14 cellular contexts compared by ENCODE assay signal in genomic region chr5:157390924-157391297, GRCh38.
A peak's percentile ranks its signal among the peaks of the same experiment; 100 is the strongest.
DNase-seq lines count a peak whose midpoint lies in the region; ATAC-seq and TF ChIP-seq lines count a peak whose summit lies in the region.
"Had no signal": no experiment of that assay in that cellular context is flagged by ENCODE, and none has a peak within 500 bp of the region (broad histone marks: within the 10 kb centered on the region; RNA-seq: fewer than 3 reads in every experiment).

No MANE protein-coding gene starts in this region.

- POLR2A ChIA-PET in PC-3 (lab: Charles Lee; ENCODE audit: unreplicated experiment) = interaction anchor here (0.5 kb wide), 1 partner anchor 69 kb away, joined by 6 read pairs; the partner anchor contains the start of gene NIPAL4

- H3K9me3 Mint-ChIP-seq in CD4-positive, CD25-positive, alpha-beta regulatory T cell = no peaks in the 10 kb centered on the region
- peaks cover 5% of the 10 kb centered on the region for H3K9me3 Mint-ChIP-seq in nephron progenitor cell

- H3K27ac ChIP-seq in CD4-positive, CD25-positive, alpha-beta regulatory T cell (ENCODE audit: insufficient read depth, low read length, poor library complexity, severe bottlenecking) = peak overlapping the region; percentile 88
- H3K27ac ChIP-seq in PC-3 (ENCODE audit: low read length) = peak overlapping the region; percentile 87
- peak overlapping the region; percentile 50 for H3K27ac ChIP-seq in mammary epithelial cell (ENCODE audit: insufficient read depth, low read depth, low read length)
- H3K27ac ChIP-seq: C4-2B, GM23248, SK-N-MC had no signal

- H3K4me3 Mint-ChIP-seq in CD4-positive, CD25-positive, alpha-beta regulatory T cell = peak overlapping the region in 3 of 4 donors; percentile 61 to 66 (median 63)
- no peak overlapping the region for H3K4me3 Mint-ChIP-seq in nephron progenitor cell

- H3K79me2 ChIP-seq in PC-3 (ENCODE audit: low read length) (0 out of 2 replicates have a peak, but pooled peaks cover 6% of the 10 kb centered on the region), mammary epithelial cell (ENCODE audit: insufficient read depth, low read length) (no peaks in the 10 kb centered on the region)

- in situ Hi-C loops in mammary epithelial cell (cut with MboI; ENCODE audit: low sequenced_read_pairs in 2 of 2) = no loop called here

- H3K4me2 ChIP-seq in PC-3 (ENCODE audit: low read length) (peak overlapping the region; percentile 72), mammary epithelial cell (ENCODE audit: insufficient read depth, low read depth, low read length) (peak overlapping the region; percentile 23)

- peaks cover 8% of the 10 kb centered on the region for H3F3A ChIP-seq in PC-3 (ENCODE audit: low read length, unreplicated experiment)

- CTCF ChIA-PET in PC-3 (lab: Charles Lee) = interaction anchor here (0.6 to 1.0 kb wide), 3 partner anchors 19 to 79 kb away, joined by 3 to 4 read pairs (median 3); no protein-coding TSS in a partner anchor
- CTCF ChIA-PET in mammary epithelial cell (lab: Charles Lee; ENCODE audit: low non-redundant PET) = interaction anchor here (0.6 to 0.8 kb wide), 2 partner anchors 43 to 352 kb away, joined by 3 to 4 read pairs; no protein-coding TSS in a partner anchor

- dilution Hi-C loops in mammary epithelial cell (cut with HindIII; ENCODE audit: low sequenced_read_pairs) = no loop called here

- H2AFZ ChIP-seq in PC-3 (ENCODE audit: low read length) = peak overlapping the region; percentile 45; the same call in 1 of the 2 replicates
- H2AFZ ChIP-seq in mammary epithelial cell (ENCODE audit: low read depth, low read length) = peak overlapping the region; percentile 34
- H2AFZ ChIP-seq: GM23248 had no signal

- H4K20me1 ChIP-seq in PC-3 (ENCODE audit: low read length) = no peaks in the 10 kb centered on the region
- H4K20me1 ChIP-seq in mammary epithelial cell (ENCODE audit: insufficient read depth, low read length) = no peaks in the 10 kb centered on the region

- no peak overlapping the region for H3K4me3 ChIP-seq in CD4-positive, CD25-positive, alpha-beta regulatory T cell (ENCODE audit: low read depth, low read length)
- H3K4me3 ChIP-seq in PC-3 (ENCODE audit: low read length) (peak overlapping the region; percentile 30), mammary epithelial cell (replicated peaks in 1 of 3; ENCODE audit: insufficient read depth in 1 of 3, low read depth in 2 of 3, low read length in 3 of 3) (no peak overlapping the region)
- H3K4me3 ChIP-seq: GM23248, prostate gland, SK-N-MC had no signal

- H3K36me3 Mint-ChIP-seq in CD4-positive, CD25-positive, alpha-beta regulatory T cell = peaks cover 53% of the 10 kb centered on the region
- peaks cover 25% of the 10 kb centered on the region for H3K36me3 Mint-ChIP-seq in nephron progenitor cell (ENCODE audit: low read depth)

- H3K9me3 ChIP-seq in CD4-positive, CD25-positive, alpha-beta regulatory T cell (ENCODE audit: control insufficient read depth in 2 of 2, low read length in 2 of 2) = no peaks in the 10 kb centered on the region
- H3K9me3 ChIP-seq in PC-3 (ENCODE audit: low read length) (no peaks in the 10 kb centered on the region), mammary epithelial cell (replicated peaks; ENCODE audit: insufficient read depth, low read length) (no peaks in the 10 kb centered on the region)
- H3K9me3 ChIP-seq: prostate gland had no signal

- H3K9ac ChIP-seq in PC-3 (ENCODE audit: low read length) = peak overlapping the region; percentile 54
- no peak overlapping the region for H3K9ac ChIP-seq in mammary epithelial cell (ENCODE audit: insufficient read depth, low read length)
- H3K9ac ChIP-seq: GM23248 had no signal

- TF ChIP-seq CTCF in PC-3 (conservative IDR thresholded peaks at IDR 0.05; ENCODE audit: low read depth, low read length) (no peak), mammary epithelial cell (conservative IDR thresholded peaks at IDR 0.05 in 1 of 2, IDR thresholded peaks at IDR 0.05 in 1 of 2; ENCODE audit: extremely low read depth in 1 of 2, insufficient read depth in 1 of 2, low read depth in 1 of 2, low read length in 2 of 2) (no peak), nephron progenitor cell (IDR thresholded peaks at IDR 0.05) (no peak)

- H3K4me1 Mint-ChIP-seq in CD4-positive, CD25-positive, alpha-beta regulatory T cell = peaks cover 13 to 37% (median 27%) of the 10 kb centered on the region in 4 donors
- peaks cover 22% of the 10 kb centered on the region for H3K4me1 Mint-ChIP-seq in nephron progenitor cell

- BruUV-seq in PC-3 (replicated peaks; lab: Mats Ljungman, UMichigan) = no TSS peak
- no TSS peak for BruUV-seq in mammary epithelial cell (replicated peaks; lab: Mats Ljungman, UMichigan)

- intact Hi-C loops in PC-3 (cut with micrococcal nuclease) (loop anchor here (1.0 to 5.0 kb wide), 5 partner anchors 19 to 216 kb away; no protein-coding TSS in a partner anchor), mammary epithelial cell (cut with micrococcal nuclease) (loop anchor here (2.0 to 5.0 kb wide), 2 partner anchors 74 to 351 kb away; partner anchors contain the start of gene LSM11)

- H3K27me3 Mint-ChIP-seq in CD4-positive, CD25-positive, alpha-beta regulatory T cell = no peaks in the 10 kb centered on the region
- no peaks in the 10 kb centered on the region for H3K27me3 Mint-ChIP-seq in nephron progenitor cell (ENCODE audit: low read depth, poor library complexity)

- peaks cover 80% of the 10 kb centered on the region for H3K36me3 ChIP-seq in CD4-positive, CD25-positive, alpha-beta regulatory T cell (ENCODE audit: control insufficient read depth, insufficient read depth, low read length)
- H3K36me3 ChIP-seq in PC-3 (ENCODE audit: low read depth, low read length) (no peaks in the 10 kb centered on the region), mammary epithelial cell (ENCODE audit: insufficient read depth, low read length) (no peaks in the 10 kb centered on the region)
- H3K36me3 ChIP-seq: prostate gland had no signal

- peaks cover 20% of the 10 kb centered on the region for H3K4me1 ChIP-seq in CD4-positive, CD25-positive, alpha-beta regulatory T cell (ENCODE audit: control insufficient read depth, insufficient read depth, low read length, poor library complexity, severe bottlenecking)
- H3K4me1 ChIP-seq in PC-3 (ENCODE audit: insufficient read depth, low read length) (peaks cover 57% of the 10 kb centered on the region), mammary epithelial cell (ENCODE audit: insufficient read depth, low read length) (peaks cover 31% of the 10 kb centered on the region)
- H3K4me1 ChIP-seq: prostate gland had no signal

- ATAC-seq in CD4-positive, CD25-positive, alpha-beta regulatory T cell (ENCODE audit: low read depth in 2 of 2) = no peak
- no peak for ATAC-seq in PC-3
- no peak for ATAC-seq in HG02885 (IDR thresholded peaks at IDR 0.05; ENCODE audit: poor library complexity, unreplicated experiment)
- ATAC-seq in GM18870 (IDR thresholded peaks at IDR 0.05; ENCODE audit: unreplicated experiment) = no peak

- H3K27me3 ChIP-seq in CD4-positive, CD25-positive, alpha-beta regulatory T cell (ENCODE audit: control insufficient read depth, insufficient read depth, low read length) = no peaks in the 10 kb centered on the region
- H3K27me3 ChIP-seq in PC-3 (ENCODE audit: low read length) (no peaks in the 10 kb centered on the region), mammary epithelial cell (ENCODE audit: insufficient read depth, low read length) (no peaks in the 10 kb centered on the region)

- DNase-seq in CD4-positive, CD25-positive, alpha-beta regulatory T cell = no peak
- DNase-seq in PC-3 (no peak), mammary epithelial cell (no peak), nephron progenitor cell (no peak), NCI-H226 (no peak)
- DNase-seq in stimulated activated CD4-positive, alpha-beta T cell treated with anti-CD3 and anti-CD28 coated beads, Interleukin-12 subunit alpha, Interleukin-12 subunit beta, amount 100 ng/mL, for 4 hours = no peak
- DNase-seq: NCI-H2107; stimulated activated naive CD4-positive, alpha-beta T cell had no signal

- H3K9me2 ChIP-seq in PC-3 (replicated peaks; ENCODE audit: low read length) = no peaks in the 10 kb centered on the region

- WGBS in mammary epithelial cell (ENCODE audit: low coverage, missing lambda C conversion rate) = 57% methylated on average over 6 of the region's 6 CpGs

- H3K27ac Mint-ChIP-seq in CD4-positive, CD25-positive, alpha-beta regulatory T cell = peak overlapping the region; percentile 93 to 98 (median 96)
- peak overlapping the region; percentile 33 for H3K27ac Mint-ChIP-seq in nephron progenitor cell
